In genomic region chr1:109466440-109467300, GRCh38 we compare ENCODE assay signal across 8 cellular contexts. TPM values are rescaled to one million over a fixed set of nuclear protein-coding genes. Genes with fewer than 3 reads are reported as not detected.
DNase-seq lines count a peak whose midpoint lies in the region; ATAC-seq and TF ChIP-seq lines count a peak whose summit lies in the region.

Gene SYPL2 (plus strand): TSS chr1:109466546. CDS start chr1:109466844, 298 bp downstream.

- H3K27ac ChIP-seq in CD4-positive, alpha-beta T cell (ENCODE audit: low read depth, low read length) = no peak within 1 kb of the TSS
- H3K27ac ChIP-seq in stomach smooth muscle (ENCODE audit: low read length) = peak within 1 kb of the TSS; percentile 80

- H3K9me3 Mint-ChIP-seq in CD4-positive, alpha-beta T cell = no peaks in the 10 kb centered on the region

- POLR2A ChIA-PET in CD4-positive, alpha-beta T cell (lab: Charles Lee) = no interaction called here

- H3K9ac ChIP-seq in stomach smooth muscle (ENCODE audit: low read length in 2 of 2) = peak within 1 kb of the TSS; percentile 78 to 83

- peaks cover 73% of the 10 kb centered on the region for H3K27me3 ChIP-seq in CD4-positive, alpha-beta T cell (ENCODE audit: control insufficient read depth, insufficient read depth, low read length)
- H3K27me3 ChIP-seq in MG63 = peaks cover 99% of the 10 kb centered on the region
- H3K27me3 ChIP-seq in stomach smooth muscle (ENCODE audit: control insufficient read depth in 1 of 2, insufficient read depth in 2 of 2, low read length in 2 of 2) = peaks cover 0 to 3% of the 10 kb centered on the region in 2 donors

- H3K27ac Mint-ChIP-seq in CD4-positive, alpha-beta T cell = no peak within 1 kb of the TSS

- TF ChIP-seq CTCF in CD4-positive, alpha-beta T cell (IDR thresholded peaks at IDR 0.05) = no peak

- peak within 1 kb of the TSS; percentile 86 for H3K4me3 Mint-ChIP-seq in CD4-positive, alpha-beta T cell

- peak within 1 kb of the TSS; percentile 44 for H3K4me3 ChIP-seq in MG63
- peak within 1 kb of the TSS; percentile 79 to 85 for H3K4me3 ChIP-seq in stomach smooth muscle (ENCODE audit: low read length in 2 of 2)

- TF ChIP-seq POLR2A in erythroblast (IDR thresholded peaks at IDR 0.05; ENCODE audit: low read length) = no peak

- peaks cover 7% of the 10 kb centered on the region for H3K4me1 ChIP-seq in stomach smooth muscle (ENCODE audit: control insufficient read depth, insufficient read depth, low read length)

- no peaks in the 10 kb centered on the region for H3K36me3 Mint-ChIP-seq in CD4-positive, alpha-beta T cell (ENCODE audit: low read depth)

- intact Hi-C loops in CD4-positive, alpha-beta T cell (cut with DNase I, micrococcal nuclease) = no loop called here

- H3K4me1 Mint-ChIP-seq in CD4-positive, alpha-beta T cell (ENCODE audit: low read depth) = peaks cover 15% of the 10 kb centered on the region

- ATAC-seq in CD4-positive, alpha-beta T cell (ENCODE audit: poor library complexity) = peak; percentile 54
- ATAC-seq in left lobe of liver (peak; percentile 87), HG02884 (IDR thresholded peaks at IDR 0.05; ENCODE audit: unreplicated experiment) (no peak)

- H3K27me3 Mint-ChIP-seq in CD4-positive, alpha-beta T cell = peaks cover 87% of the 10 kb centered on the region

- DNase-seq in CD4-positive, alpha-beta T cell = no peak
- DNase-seq in MG63 (peak; percentile 62), cerebellum (ENCODE audit: low spot score) (peak; percentile 39), left lobe of liver (ENCODE audit: low spot score) (peak; percentile 83), kidney glomerular epithelial cell (lab: John Stamatoyannopoulos, UW) (no peak), erythroblast (lab: John Stamatoyannopoulos, UW) (no peak)

- H3K36me3 ChIP-seq in MG63 (no peaks in the 10 kb centered on the region), stomach smooth muscle (ENCODE audit: control insufficient read depth in 2 of 2, insufficient read depth in 2 of 2, low read length in 2 of 2) (no peaks in the 10 kb centered on the region)

- H3K9me3 ChIP-seq in CD4-positive, alpha-beta T cell (ENCODE audit: control insufficient read depth, low read length) = no peaks in the 10 kb centered on the region
- H3K9me3 ChIP-seq in MG63 = peaks cover under 1% of the 10 kb centered on the region; the same call in 1 of the 2 replicates
- no peaks in the 10 kb centered on the region for H3K9me3 ChIP-seq in stomach smooth muscle (ENCODE audit: control insufficient read depth in 2 of 2, low read length in 2 of 2)

- CTCF ChIA-PET in CD4-positive, alpha-beta T cell (lab: Charles Lee) = no interaction called here

RNA-seq across cellular contexts. Expression of gene SYPL2, which starts in this region (rescaled TPM):
- total RNA-seq in CD4-positive, alpha-beta T cell = not detected
- total RNA-seq in MG63 (2014; rRNA removed; shearing (Covaris generic); ENCODE audit: low replicate concordance) = 0.46 TPM in 1 of 2 replicates, not detected in the other
- total RNA-seq in cerebellum = 0.09 TPM
- 9.6 TPM for total RNA-seq in left lobe of liver

Comparison
In these comparisons a context has a peak if more than half of its experiments do, and no peak if none do; other contexts are left out.
1. Peak in ATAC-seq in CD4-positive, alpha-beta T cell; RNA of the gene not detected or under 1 TPM.
2. Peak in DNase-seq and H3K4me3 ChIP-seq in MG63; RNA of the gene not detected or under 1 TPM.
3. Peak in DNase-seq in cerebellum; RNA of the gene not detected or under 1 TPM.